In genomic region chr7:36614954-36615353, GRCh38 we compare ENCODE assay signal across 19 cellular contexts.
"Had no signal": no experiment of that assay in that cellular context is flagged by ENCODE, and none has a peak within 500 bp of the region (broad histone marks: within the 10 kb centered on the region; RNA-seq: fewer than 3 reads in every experiment).

No MANE protein-coding gene starts in this region.

- ATAC-seq: activated CD4-positive, CD25-positive, alpha-beta regulatory T cell treated with anti-CD3 and anti-CD28 coated beads, Interleukin-2, amount 50 U/mL, for 24 hours; activated naive CD8-positive, alpha-beta T cell treated with anti-CD3 and anti-CD28 coated beads, Interleukin-2, amount 50 U/mL, for 24 hours; foreskin keratinocyte; naive thymus-derived CD4-positive, alpha-beta T cell; pancreas; psoas muscle had no signal

- H3K9me3 ChIP-seq: pancreas, psoas muscle, right atrium auricular region, thyroid gland had no signal

- DNase-seq: activated CD4-positive, alpha-beta memory T cell treated with anti-CD3 and anti-CD28 coated beads, Interleukin-2, amount 10 ng/mL, durations not matched to agents 7 days and 5 days; activated CD4-positive, alpha-beta T cell treated with anti-CD3 and anti-CD28 coated beads, Interleukin-2, amount 10 ng/mL, durations not matched to agents 24 days and 14 days; activated gamma-delta T cell; activated naive CD4-positive, alpha-beta T cell treated with anti-CD3 and anti-CD28 coated beads, Interleukin-2, amount 50 U/mL, for 16 hours; activated naive CD8-positive, alpha-beta T cell treated with anti-CD3 and anti-CD28 coated beads, Interleukin-2, amount 50 U/mL, for 24 hours; cortex of kidney; erythroblast; foreskin keratinocyte; naive thymus-derived CD4-positive, alpha-beta T cell; pancreas; psoas muscle; stimulated activated CD4-positive, alpha-beta T cell treated with anti-CD3 and anti-CD28 coated beads, Interleukin-12 subunit alpha, Interleukin-12 subunit beta, amount 100 ng/mL, for 4 hours; stimulated activated CD4-positive, alpha-beta T cell treated with anti-CD3 and anti-CD28 coated beads, Interleukin-4, amount 100 ng/mL, for 4 hours; substantia nigra; thyroid gland had no signal

- FAIRE-seq: pancreas had no signal

- H3K4me1 ChIP-seq: foreskin keratinocyte, psoas muscle, right atrium auricular region, thyroid gland had no signal

- H3K27ac ChIP-seq: foreskin keratinocyte, pancreas, psoas muscle, right atrium auricular region, thyroid gland, VCaP had no signal

- H3K27me3 ChIP-seq: foreskin keratinocyte, pancreas, right atrium auricular region, thyroid gland had no signal

- H3K4me3 ChIP-seq: lung, pancreas, psoas muscle, right atrium auricular region, thyroid gland had no signal

- H3K36me3 ChIP-seq: pancreas, right atrium auricular region, thyroid gland had no signal
